1 cellular context compared by ENCODE assay signal in genomic region chr5:135977375-135977928, GRCh38.
TF ChIP-seq lines count a peak whose summit lies in the region.

No MANE protein-coding gene starts in this region.

TF ChIP-seq in K562, 482 proteins besides CTCF, POLR2A, EP300 and RAD21 (continued from another document and continues in another):
- TF ChIP-seq, protein P1, sequence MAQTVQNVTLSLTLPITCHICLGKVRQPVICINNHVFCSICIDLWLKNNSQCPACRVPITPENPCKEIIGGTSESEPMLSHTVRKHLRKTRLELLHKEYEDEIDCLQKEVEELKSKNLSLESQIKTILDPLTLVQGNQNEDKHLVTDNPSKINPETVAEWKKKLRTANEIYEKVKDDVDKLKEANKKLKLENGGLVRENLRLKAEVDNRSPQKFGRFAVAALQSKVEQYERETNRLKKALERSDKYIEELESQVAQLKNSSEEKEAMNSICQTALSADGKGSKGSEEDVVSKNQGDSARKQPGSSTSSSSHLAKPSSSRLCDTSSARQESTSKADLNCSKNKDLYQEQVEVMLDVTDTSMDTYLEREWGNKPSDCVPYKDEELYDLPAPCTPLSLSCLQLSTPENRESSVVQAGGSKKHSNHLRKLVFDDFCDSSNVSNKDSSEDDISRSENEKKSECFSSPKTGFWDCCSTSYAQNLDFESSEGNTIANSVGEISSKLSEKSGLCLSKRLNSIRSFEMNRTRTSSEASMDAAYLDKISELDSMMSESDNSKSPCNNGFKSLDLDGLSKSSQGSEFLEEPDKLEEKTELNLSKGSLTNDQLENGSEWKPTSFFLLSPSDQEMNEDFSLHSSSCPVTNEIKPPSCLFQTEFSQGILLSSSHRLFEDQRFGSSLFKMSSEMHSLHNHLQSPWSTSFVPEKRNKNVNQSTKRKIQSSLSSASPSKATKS (CRISPR knock-in tag; IDR thresholded peaks at IDR 0.05), result no peak
- TF ChIP-seq ZNF384 (IDR thresholded peaks at IDR 0.05; ENCODE audit: low read depth, low read length), result no peak
- no peak for TF ChIP-seq BCLAF1 (IDR thresholded peaks at IDR 0.05; ENCODE audit: borderline replicate concordance in 1 of 2, control insufficient read depth in 1 of 2, low read depth in 2 of 2, low read length in 1 of 2)
- TF ChIP-seq ZNF184 (CRISPR knock-in tag; IDR thresholded peaks at IDR 0.05), result no peak
- peak; percentile 88 for TF ChIP-seq CEBPG (CRISPR knock-in tag; IDR thresholded peaks at IDR 0.05)
- TF ChIP-seq CEBPG (tag; conservative IDR thresholded peaks at IDR 0.05 in 1 of 2, IDR thresholded peaks at IDR 0.05 in 1 of 2), result peak; percentile 80 to 83
- TF ChIP-seq KDM5B (IDR thresholded peaks at IDR 0.05; ENCODE audit: insufficient replicate concordance, low read depth, low read length), result no peak
- TF ChIP-seq, protein P2, sequence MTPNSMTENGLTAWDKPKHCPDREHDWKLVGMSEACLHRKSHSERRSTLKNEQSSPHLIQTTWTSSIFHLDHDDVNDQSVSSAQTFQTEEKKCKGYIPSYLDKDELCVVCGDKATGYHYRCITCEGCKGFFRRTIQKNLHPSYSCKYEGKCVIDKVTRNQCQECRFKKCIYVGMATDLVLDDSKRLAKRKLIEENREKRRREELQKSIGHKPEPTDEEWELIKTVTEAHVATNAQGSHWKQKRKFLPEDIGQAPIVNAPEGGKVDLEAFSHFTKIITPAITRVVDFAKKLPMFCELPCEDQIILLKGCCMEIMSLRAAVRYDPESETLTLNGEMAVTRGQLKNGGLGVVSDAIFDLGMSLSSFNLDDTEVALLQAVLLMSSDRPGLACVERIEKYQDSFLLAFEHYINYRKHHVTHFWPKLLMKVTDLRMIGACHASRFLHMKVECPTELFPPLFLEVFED (CRISPR knock-in tag; conservative IDR thresholded peaks at IDR 0.05), result no peak
- TF ChIP-seq RBM39 (optimal IDR thresholded peaks at IDR 0.05; ENCODE audit: low read depth, low read length), result no peak
- TF ChIP-seq ZNF445 (CRISPR knock-in tag; IDR thresholded peaks at IDR 0.05; ENCODE audit: low read depth), result no peak
- no peak for TF ChIP-seq ZNF76 (CRISPR knock-in tag; IDR thresholded peaks at IDR 0.05; ENCODE audit: borderline replicate concordance)
- TF ChIP-seq HNRNPLL (IDR thresholded peaks at IDR 0.05; ENCODE audit: low read depth, low read length, poor library complexity, severe bottlenecking), result no peak
- TF ChIP-seq PHF20 (IDR thresholded peaks at IDR 0.05; ENCODE audit: partially characterized antibody), result no peak
- TF ChIP-seq SMC3 (conservative IDR thresholded peaks at IDR 0.05; ENCODE audit: insufficient read depth, low read depth, low read length), result peak; percentile 78
- TF ChIP-seq SRSF3 (IDR thresholded peaks at IDR 0.05; ENCODE audit: insufficient read depth, low read length), result no peak
- TF ChIP-seq EZH2 (IDR thresholded peaks at IDR 0.05; ENCODE audit: borderline replicate concordance, low read depth, low read length), result no peak
- TF ChIP-seq ZNF324 (CRISPR knock-in tag; IDR thresholded peaks at IDR 0.05), result no peak
- TF ChIP-seq DDX20 (tag; IDR thresholded peaks at IDR 0.05; ENCODE audit: low read depth), result no peak
- TF ChIP-seq NR2C1 (IDR thresholded peaks at IDR 0.05), result no peak
- TF ChIP-seq NR2C1 (tag; IDR thresholded peaks at IDR 0.05), result no peak
- no peak for TF ChIP-seq PBX2 (CRISPR knock-in tag; IDR thresholded peaks at IDR 0.05; ENCODE audit: low read depth)
- no peak for TF ChIP-seq PBX2 (tag; conservative IDR thresholded peaks at IDR 0.05; ENCODE audit: low read depth)
- no peak for TF ChIP-seq ETS1 (conservative IDR thresholded peaks at IDR 0.05; ENCODE audit: control insufficient read depth, low read depth, low read length)
- 0 out of 2 replicates have a peak, but pooled peaks have one; percentile 67 for TF ChIP-seq XRCC5 (IDR thresholded peaks at IDR 0.05; ENCODE audit: low read depth, low read length)
- no peak for TF ChIP-seq TBP (optimal IDR thresholded peaks at IDR 0.05; ENCODE audit: low read depth, low read length)
- no peak; the same call in 1 of the 2 replicates for TF ChIP-seq CREM (IDR thresholded peaks at IDR 0.05; ENCODE audit: low read depth)
- no peak for TF ChIP-seq HMGXB4 (CRISPR knock-in tag; IDR thresholded peaks at IDR 0.05)
- TF ChIP-seq L3MBTL2 (IDR thresholded peaks at IDR 0.05), result no peak
- TF ChIP-seq ZBTB7A (IDR thresholded peaks at IDR 0.05; ENCODE audit: borderline replicate concordance, control insufficient read depth, low read depth, low read length), result no peak
- no peak for TF ChIP-seq SRSF7 (optimal IDR thresholded peaks at IDR 0.05; ENCODE audit: low read depth, low read length)
- TF ChIP-seq E4F1 (CRISPR knock-in tag; IDR thresholded peaks at IDR 0.05; ENCODE audit: borderline replicate concordance), result no peak
- no peak for TF ChIP-seq MED1 (CRISPR knock-in tag; IDR thresholded peaks at IDR 0.05; ENCODE audit: borderline replicate concordance)
- no peak for TF ChIP-seq BRF1 (IDR thresholded peaks at IDR 0.05; ENCODE audit: borderline replicate concordance, extremely low read depth, insufficient read length)
- no peak for TF ChIP-seq ZNF354B (CRISPR knock-in tag; IDR thresholded peaks at IDR 0.05)
- no peak for TF ChIP-seq NR3C1 (CRISPR knock-in tag; IDR thresholded peaks at IDR 0.05)
- TF ChIP-seq KDM4B (IDR thresholded peaks at IDR 0.05; ENCODE audit: borderline replicate concordance in 2 of 2, low read depth in 1 of 2), result no peak
- no peak for TF ChIP-seq PHB (CRISPR knock-in tag; IDR thresholded peaks at IDR 0.05)
- no peak for TF ChIP-seq SFPQ (IDR thresholded peaks at IDR 0.05; ENCODE audit: low read depth, low read length)
- TF ChIP-seq ZFX (CRISPR knock-in tag; IDR thresholded peaks at IDR 0.05), result no peak
- TF ChIP-seq ZNF311 (CRISPR knock-in tag; IDR thresholded peaks at IDR 0.05), result no peak
- TF ChIP-seq YY1 (IDR thresholded peaks at IDR 0.05; ENCODE audit: borderline replicate concordance in 1 of 3, control insufficient read depth in 1 of 3, extremely low read depth in 1 of 3, insufficient read depth in 3 of 3, insufficient read length in 1 of 3, insufficient replicate concordance in 2 of 3, low read depth in 1 of 3, low read length in 2 of 3), result peak in 1 of 3 experiments; percentile 13
- no peak for TF ChIP-seq ZBTB34 (CRISPR knock-in tag; IDR thresholded peaks at IDR 0.05)
- TF ChIP-seq PRPF4 (IDR thresholded peaks at IDR 0.05; ENCODE audit: insufficient read depth, low read depth, low read length, poor library complexity, severe bottlenecking), result no peak
- no peak for TF ChIP-seq NCOR1 (IDR thresholded peaks at IDR 0.05)
- TF ChIP-seq ELF1 (tag; IDR thresholded peaks at IDR 0.05), result no peak
- no peak for TF ChIP-seq RBFOX2 (IDR thresholded peaks at IDR 0.05; ENCODE audit: low read depth, low read length)
- peak; percentile 35 to 39; a peak in 3 of 4 replicates for TF ChIP-seq NRF1 (conservative IDR thresholded peaks at IDR 0.05 in 1 of 2, IDR thresholded peaks at IDR 0.05 in 1 of 2)
- TF ChIP-seq TCF7L2 (IDR thresholded peaks at IDR 0.05; ENCODE audit: low read depth, low read length), result no peak
